In the genomic region with DNA sequence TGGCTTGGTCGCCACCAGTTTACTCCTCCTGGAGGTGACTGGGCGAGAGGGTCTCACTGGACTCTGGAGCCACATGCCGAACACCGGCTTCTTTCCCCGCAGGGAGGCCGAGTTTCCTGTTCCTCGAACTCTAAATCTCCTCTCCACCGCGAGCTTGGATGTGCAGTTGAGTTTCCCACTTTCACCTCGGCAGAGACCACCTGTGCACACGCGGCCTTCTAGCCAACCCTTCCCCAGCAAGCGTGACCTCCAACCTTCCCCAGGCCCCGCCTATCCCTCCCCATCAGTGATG, we compare ENCODE assay signal across 30 cellular contexts.
"Had no signal": no experiment of that assay in that cellular context is flagged by ENCODE, and none has a peak within 500 bp of the region (broad histone marks: within the 10 kb centered on the region; RNA-seq: fewer than 3 reads in every experiment).

No MANE protein-coding gene starts in this region.

- H3K27ac Mint-ChIP-seq: natural killer cell; nephron; progenitor cell of endocrine pancreas; stimulated activated effector memory CD8-positive, alpha-beta T cell treated with anti-CD3 and anti-CD28 coated beads, Interleukin-12 subunit alpha, Interleukin-12 subunit beta, amount 100 ng/mL, for 72 hours; stimulated activated naive B cell treated with anti-CD40 and anti-IgM and Interleukin-4, amounts not matched to agents 10 μg/mL and 1 μg/mL and 100 μg/mL, for 72 hours; stimulated activated naive CD8-positive, alpha-beta T cell treated with anti-CD3 and anti-CD28 coated beads, Interleukin-15, Interleukin-2, amounts not matched to agents 100 ng/mL and 50 ng/mL, for 24 hours had no signal

- ATAC-seq: naive thymus-derived CD4-positive, alpha-beta T cell; psoas muscle; stimulated activated naive B cell treated with anti-CD40 and anti-IgM and Interleukin-4, amounts not matched to agents 10 μg/mL and 1 μg/mL and 100 μg/mL, for 72 hours had no signal

- H3K9ac ChIP-seq: neural progenitor cell, parathyroid adenoma had no signal

- H3K27me3 Mint-ChIP-seq: stimulated activated naive B cell treated with anti-CD40 and anti-IgM and Interleukin-4, amounts not matched to agents 10 μg/mL and 1 μg/mL and 100 μg/mL, for 72 hours; stimulated activated naive CD8-positive, alpha-beta T cell treated with anti-CD3 and anti-CD28 coated beads, Interleukin-15, Interleukin-2, amounts not matched to agents 100 ng/mL and 50 ng/mL, for 24 hours had no signal

- DNase-seq: naive thymus-derived CD4-positive, alpha-beta T cell; natural killer cell; nucleus accumbens; ovary; posterior cingulate gyrus; psoas muscle; right cardiac atrium; right lobe of liver; sigmoid colon; small intestine; stimulated activated CD4-positive, alpha-beta T cell treated with anti-CD3 and anti-CD28 coated beads, Interleukin-15, amount 100 ng/mL, for 24 hours; stimulated activated CD4-positive, alpha-beta T cell treated with anti-CD3 and anti-CD28 coated beads, Interleukin-2, amount 100 ng/mL, for 24 hours; stimulated activated CD4-positive, alpha-beta T cell treated with anti-CD3 and anti-CD28 coated beads, Interleukin-2, amount 100 ng/mL, for 48 hours; stimulated activated CD4-positive, alpha-beta T cell treated with anti-CD3 and anti-CD28 coated beads, Interleukin-4, amount 100 ng/mL, for 24 hours; stimulated activated naive B cell treated with anti-CD40 and anti-IgM and Interleukin-4, amounts not matched to agents 10 μg/mL and 1 μg/mL and 100 μg/mL, for 72 hours; stimulated activated naive CD4-positive, alpha-beta T cell treated with Interleukin-2 at 50 U/mL for 16 hours; stomach; thyroid gland; trophoblast cell; upper lobe of left lung; uterus had no signal

- H3K9me3 ChIP-seq: neutrophil, ovary, psoas muscle, right lobe of liver, sigmoid colon, stomach, thoracic aorta, thyroid gland, upper lobe of left lung, uterus had no signal

- H3K36me3 Mint-ChIP-seq: naive thymus-derived CD4-positive, alpha-beta T cell; natural killer cell; neural progenitor cell; stimulated activated effector memory CD8-positive, alpha-beta T cell treated with anti-CD3 and anti-CD28 coated beads, Interleukin-12 subunit alpha, Interleukin-12 subunit beta, amount 100 ng/mL, for 72 hours had no signal

- H3K79me2 ChIP-seq: parathyroid adenoma had no signal

- H3K9me3 Mint-ChIP-seq: nephron had no signal

- H2AFZ ChIP-seq: neural progenitor cell, parathyroid adenoma had no signal

- H3K27me3 ChIP-seq: neural progenitor cell, neutrophil, ovary, right lobe of liver, sigmoid colon, thyroid gland, tibial nerve, upper lobe of left lung, uterus had no signal

- H3K4me1 ChIP-seq: neural progenitor cell, parathyroid adenoma, psoas muscle, right lobe of liver, sigmoid colon, stomach, thyroid gland, tibial nerve, upper lobe of left lung, uterus had no signal

- H3K36me3 ChIP-seq: neural progenitor cell, neutrophil, ovary, right lobe of liver, sigmoid colon, stomach, thoracic aorta, thyroid gland, tibial nerve, upper lobe of left lung, uterus had no signal

- H3K4me3 Mint-ChIP-seq: naive thymus-derived CD4-positive, alpha-beta T cell; natural killer cell; nephron; stimulated activated effector memory CD8-positive, alpha-beta T cell treated with anti-CD3 and anti-CD28 coated beads, Interleukin-12 subunit alpha, Interleukin-12 subunit beta, amount 100 ng/mL, for 72 hours; stimulated activated naive B cell treated with anti-CD40 and anti-IgM and Interleukin-4, amounts not matched to agents 10 μg/mL and 1 μg/mL and 100 μg/mL, for 72 hours; stimulated activated naive CD8-positive, alpha-beta T cell treated with anti-CD3 and anti-CD28 coated beads, Interleukin-15, Interleukin-2, amounts not matched to agents 100 ng/mL and 50 ng/mL, for 24 hours had no signal

- H3K4me1 Mint-ChIP-seq: naive thymus-derived CD4-positive, alpha-beta T cell; natural killer cell; nephron; stimulated activated effector memory CD8-positive, alpha-beta T cell treated with anti-CD3 and anti-CD28 coated beads, Interleukin-12 subunit alpha, Interleukin-12 subunit beta, amount 100 ng/mL, for 72 hours; stimulated activated naive B cell treated with anti-CD40 and anti-IgM and Interleukin-4, amounts not matched to agents 10 μg/mL and 1 μg/mL and 100 μg/mL, for 72 hours had no signal

- H3K4me2 ChIP-seq: neural progenitor cell had no signal

- H3K4me3 ChIP-seq: neural progenitor cell, ovary, psoas muscle, right lobe of liver, sigmoid colon, stomach, thoracic aorta, thyroid gland, tibial nerve, upper lobe of left lung, uterus had no signal

- H3K27ac ChIP-seq: neural progenitor cell, neutrophil, ovary, parathyroid adenoma, psoas muscle, right lobe of liver, sigmoid colon, stomach, thoracic aorta, thyroid gland, tibial nerve, upper lobe of left lung, uterus had no signal
